1 cellular context compared by ENCODE assay signal in genomic region chr6:75643173-75643572, GRCh38.
TF ChIP-seq lines count a peak whose summit lies in the region.

No MANE protein-coding gene starts in this region.

TF ChIP-seq in HCT116, 20 proteins besides CTCF, POLR2A, EP300 and RAD21:
- TF ChIP-seq FOSL1 (IDR thresholded peaks at IDR 0.05; ENCODE audit: low read depth) (no peak), REST (IDR thresholded peaks at IDR 0.05; ENCODE audit: low read depth) (no peak), ZFX (IDR thresholded peaks at IDR 0.05) (no peak), ATF3 (IDR thresholded peaks at IDR 0.05) (no peak), EGR1 (IDR thresholded peaks at IDR 0.05; ENCODE audit: low read depth) (no peak), TCF7L2 (IDR thresholded peaks at IDR 0.05; ENCODE audit: borderline replicate concordance, extremely low read depth, insufficient read depth, insufficient read length) (no peak), ELF1 (IDR thresholded peaks at IDR 0.05; ENCODE audit: borderline replicate concordance, low read depth) (no peak), CBX3 (IDR thresholded peaks at IDR 0.05; ENCODE audit: low read depth) (no peak), JUND (IDR thresholded peaks at IDR 0.05) (no peak), POLR2AphosphoS5 (IDR thresholded peaks at IDR 0.05; ENCODE audit: low read depth, low read length) (no peak), SRF (IDR thresholded peaks at IDR 0.05; ENCODE audit: low read depth) (no peak), YY1 (IDR thresholded peaks at IDR 0.05; ENCODE audit: extremely low read depth, insufficient replicate concordance, low read depth, low read length) (no peak), CEBPB (IDR thresholded peaks at IDR 0.05; ENCODE audit: low read depth) (no peak), ZNF274 (IDR thresholded peaks at IDR 0.05; ENCODE audit: low read depth, low read length) (no peak), EZH2phosphoT487 (IDR thresholded peaks at IDR 0.05; ENCODE audit: borderline replicate concordance) (no peak), SIN3A (IDR thresholded peaks at IDR 0.05; ENCODE audit: low read depth) (no peak), ZBTB33 (IDR thresholded peaks at IDR 0.05; ENCODE audit: extremely low read depth, insufficient replicate concordance, low read length) (no peak), SP1 (IDR thresholded peaks at IDR 0.05; ENCODE audit: low read depth) (no peak), EZH2 (IDR thresholded peaks at IDR 0.05) (no peak)
- TF ChIP-seq, protein P1, sequence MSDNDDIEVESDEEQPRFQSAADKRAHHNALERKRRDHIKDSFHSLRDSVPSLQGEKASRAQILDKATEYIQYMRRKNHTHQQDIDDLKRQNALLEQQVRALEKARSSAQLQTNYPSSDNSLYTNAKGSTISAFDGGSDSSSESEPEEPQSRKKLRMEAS (IDR thresholded peaks at IDR 0.05), result no peak
